ENCODE assay signal across 26 cellular contexts in genomic region chr12:73067616-73068015, GRCh38.
"Had no signal": no experiment of that assay in that cellular context is flagged by ENCODE, and none has a peak within 500 bp of the region (broad histone marks: within the 10 kb centered on the region; RNA-seq: fewer than 3 reads in every experiment).

No MANE protein-coding gene starts in this region.

- H3K27ac Mint-ChIP-seq: effector memory CD8-positive, alpha-beta T cell; endodermal cell; immature natural killer cell; mesothelial cell of epicardium had no signal

- DNase-seq: dermis blood vessel endothelial cell; dorsolateral prefrontal cortex; effector CD8-positive, alpha-beta T cell; effector memory CD8-positive, alpha-beta T cell; erythroblast; foreskin keratinocyte; heart left ventricle; hypothalamus; immature natural killer cell; islet precursor cell; left cardiac atrium; left lung; left ventricle myocardium superior; lower lobe of right lung; mesenchymal stem cell; mucosa of descending colon had no signal

- H3K4me3 Mint-ChIP-seq: effector memory CD8-positive, alpha-beta T cell; endodermal cell; immature natural killer cell; mesothelial cell of epicardium had no signal

- H3K36me3 ChIP-seq: gastroesophageal sphincter, heart left ventricle, left lung, lower lobe of right lung had no signal

- H3K36me3 Mint-ChIP-seq: immature natural killer cell, mesothelial cell of epicardium had no signal

- H3K4me1 Mint-ChIP-seq: endodermal cell, immature natural killer cell, mesothelial cell of epicardium had no signal

- H3K4me2 ChIP-seq: hepatocyte had no signal

- H3K27ac ChIP-seq: coronary artery, dorsolateral prefrontal cortex, epithelial cell of prostate, foreskin keratinocyte, gastroesophageal sphincter, heart left ventricle, hepatocyte, left lung, lower lobe of right lung had no signal

- H3K27me3 ChIP-seq: dorsolateral prefrontal cortex, foreskin keratinocyte, gastroesophageal sphincter, heart left ventricle, hepatocyte, left lung had no signal

- H3K27me3 Mint-ChIP-seq: effector memory CD8-positive, alpha-beta T cell had no signal

- H2AFZ ChIP-seq: hepatocyte had no signal

- ATAC-seq: effector memory CD8-positive, alpha-beta T cell; esophagus mucosa; foreskin keratinocyte; gastroesophageal sphincter; heart left ventricle; left cardiac atrium; left lung; left ventricle myocardium superior; lower lobe of right lung; mucosa of descending colon had no signal

- H3K79me2 ChIP-seq: hepatocyte had no signal

- H3K9me3 ChIP-seq: gastroesophageal sphincter, lower lobe of right lung had no signal

- H3K4me3 ChIP-seq: coronary artery, dorsolateral prefrontal cortex, gastroesophageal sphincter, heart left ventricle, hepatocyte, left lung, lower lobe of right lung, mucosa of descending colon had no signal

- FAIRE-seq: colon, endometrium, frontal cortex had no signal

- H3K4me1 ChIP-seq: foreskin keratinocyte, gastroesophageal sphincter, heart left ventricle, left lung, lower lobe of right lung had no signal
